In the genomic region with DNA sequence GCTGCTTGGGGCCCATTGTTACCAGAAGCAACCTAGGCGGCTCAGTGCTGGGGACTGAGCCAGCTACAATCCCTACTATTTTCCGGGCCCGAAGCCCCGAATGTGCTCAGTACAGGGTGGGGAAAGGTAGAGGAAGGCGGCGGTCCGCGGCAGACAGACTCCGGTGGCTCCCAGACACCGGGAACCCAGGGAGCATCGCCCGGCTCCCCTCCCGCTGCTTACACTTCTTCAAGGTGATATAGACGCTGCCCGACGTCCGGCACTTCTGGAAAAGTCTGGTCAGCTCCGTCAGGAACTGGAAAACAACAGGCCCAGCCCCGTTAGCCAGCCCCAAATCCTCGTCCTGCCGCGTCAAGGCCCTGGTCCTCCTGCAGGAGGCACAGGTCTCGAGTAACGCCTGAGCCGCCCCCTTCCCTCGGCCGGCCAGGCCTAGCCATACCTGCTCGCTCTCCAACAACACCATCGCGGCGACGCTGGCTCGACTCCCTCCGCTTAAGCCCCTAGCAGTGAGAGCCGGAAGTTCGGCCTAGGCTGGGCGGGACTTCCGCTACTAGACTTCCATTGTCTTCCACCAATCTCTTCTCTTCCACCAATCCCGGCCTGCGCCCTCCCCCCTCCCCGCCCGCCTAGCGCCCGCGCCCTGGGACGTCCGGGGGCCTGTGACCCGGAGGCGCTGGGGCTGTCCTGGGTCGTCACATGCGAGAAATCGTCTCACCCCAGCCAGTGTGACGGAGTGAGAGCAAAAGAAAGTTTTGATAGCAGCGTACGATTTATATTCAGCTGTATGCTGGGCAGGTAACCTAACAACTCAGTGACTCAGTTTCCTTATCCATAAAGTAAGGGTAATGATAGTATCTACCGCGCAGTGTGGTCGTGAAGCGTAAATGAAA, we compare ENCODE assay signal across 8 cellular contexts. TPM values are rescaled to one million over a fixed set of nuclear protein-coding genes. Genes with fewer than 3 reads are reported as not detected.
DNase-seq lines count a peak whose midpoint lies in the region; ATAC-seq, FAIRE-seq and TF ChIP-seq lines count a peak whose summit lies in the region.

A gene with protein sequence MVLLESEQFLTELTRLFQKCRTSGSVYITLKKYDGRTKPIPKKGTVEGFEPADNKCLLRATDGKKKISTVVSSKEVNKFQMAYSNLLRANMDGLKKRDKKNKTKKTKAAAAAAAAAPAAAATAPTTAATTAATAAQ (minus strand): TSS at position 528 of the 890 bp plus-strand sequence. CDS start 65 bp downstream, at position 463.

- peak within 1 kb of the TSS; percentile 92 for H4K91ac ChIP-seq in IMR-90 (ENCODE audit: insufficient read depth, low read depth, low read length)

- H2BK15ac ChIP-seq in IMR-90 (ENCODE audit: low read depth, low read length): peak within 1 kb of the TSS; percentile 5; the same call in 1 of the 3 replicates

- H3K23ac ChIP-seq in IMR-90 (ENCODE audit: low read depth, low read length): peak within 1 kb of the TSS; percentile 99

- WGBS in IMR-90 (ENCODE audit: extremely low coverage in 2 of 2, insufficient read length in 1 of 2), 2 experiments: 0% methylated on average over 17 of the region's 59 CpGs; no CpG with 5 or more reads in 1 of the 2 experiments

- H3K18ac ChIP-seq in IMR-90 (ENCODE audit: low read depth, low read length): peak within 1 kb of the TSS; percentile 96

- DNase-seq in DMS 273 treated with DMSO at 0.1 percent for 48 hours (lab: John Stamatoyannopoulos, UW) (peak; percentile 66), IMR-90 (peak; percentile 91), OCI-LY7 (ENCODE audit: low spot score) (peak; percentile 96), activated T-cell treated with anti-CD3 and anti-CD28 coated beads for 1 hour (ENCODE audit: low read depth) (peak; percentile 86), endothelial cell of umbilical vein (ENCODE audit: low read depth, low spot score) (peak; percentile 95), midbrain (lab: John Stamatoyannopoulos, UW) (peak; percentile 97)
- peak; percentile 93 for DNase-seq in stimulated activated CD8-positive, alpha-beta memory T cell treated with anti-CD3 and anti-CD28 coated beads, Interleukin-15, amount 100 ng/mL, for 48 hours (ENCODE audit: low read depth in 2 of 2)

- H3K4ac ChIP-seq in IMR-90 (ENCODE audit: low read depth, low read length): peak within 1 kb of the TSS; percentile 96

- TF ChIP-seq POLR2A in IMR-90 (IDR thresholded peaks at IDR 0.05; ENCODE audit: low read depth, low read length): peak; percentile 90
- peak; percentile 96 for TF ChIP-seq POLR2A in endothelial cell of umbilical vein (IDR thresholded peaks at IDR 0.05; ENCODE audit: low read depth, low read length)

- POLR2A ChIA-PET in IMR-90 (lab: Charles Lee; ENCODE audit: unreplicated experiment) (interaction anchor here (0.5 to 0.7 kb wide), 3 partner anchors 38 to 247 kb away, joined by 3 read pairs; no protein-coding TSS in a partner anchor), OCI-LY7 (lab: Charles Lee) (interaction anchor here (0.6 to 2.1 kb wide), 11 partner anchors 9 to 525 kb away, joined by 3 to 14 read pairs (median 4); no protein-coding TSS in a partner anchor), endothelial cell of umbilical vein (lab: Charles Lee) (no interaction called here)

- H3K14ac ChIP-seq in IMR-90 (replicated peaks; ENCODE audit: low read depth, low read length): peak within 1 kb of the TSS; percentile 99

- H4K5ac ChIP-seq in IMR-90 (ENCODE audit: low read depth, low read length): peak within 1 kb of the TSS; percentile 98

- H4K20me1 ChIP-seq in IMR-90 (ENCODE audit: insufficient read depth, low read length) (peaks cover 10% of the 10 kb centered on the region; the same call in 1 of the 2 replicates), OCI-LY7 (ENCODE audit: insufficient read depth, low read length) (peaks cover 4% of the 10 kb centered on the region; the same call in 1 of the 2 replicates), endothelial cell of umbilical vein (replicated peaks; ENCODE audit: control insufficient read depth, extremely low read depth, insufficient read depth, low read length) (no peaks in the 10 kb centered on the region)

- TF ChIP-seq CTCF in IMR-90 (conservative IDR thresholded peaks at IDR 0.05; ENCODE audit: low read depth, low read length): no peak
- TF ChIP-seq CTCF in OCI-LY7 (conservative IDR thresholded peaks at IDR 0.05; ENCODE audit: low read length): no peak
- TF ChIP-seq CTCF in endothelial cell of umbilical vein (IDR thresholded peaks at IDR 0.05; ENCODE audit: extremely low read depth in 1 of 2, insufficient read depth in 1 of 2, low read depth in 1 of 2, low read length in 2 of 2): no peak

- FAIRE-seq in endothelial cell of umbilical vein (lab: Jason Lieb, UNC): peak; percentile 96

- H4K8ac ChIP-seq in IMR-90 (ENCODE audit: low read depth in 2 of 2, low read length in 2 of 2): peak within 1 kb of the TSS; percentile 90 to 100

- H3K9ac ChIP-seq in IMR-90 (ENCODE audit: low read depth, low read length) (peak within 1 kb of the TSS; percentile 97), endothelial cell of umbilical vein (replicated peaks; ENCODE audit: extremely low read depth, insufficient read depth, low read length) (peak within 1 kb of the TSS; percentile 76)

- H3K36me3 ChIP-seq in IMR-90 (ENCODE audit: control insufficient read depth, insufficient read depth, low read length): peaks cover 21% of the 10 kb centered on the region
- H3K36me3 ChIP-seq in OCI-LY7 (ENCODE audit: insufficient read depth, low read length): peaks cover 40% of the 10 kb centered on the region
- H3K36me3 ChIP-seq in endothelial cell of umbilical vein (ENCODE audit: control insufficient read depth in 2 of 2, extremely low read depth in 1 of 2, insufficient read depth in 2 of 2, low read length in 2 of 2): peaks cover 2 to 20% of the 10 kb centered on the region in 2 experiments

- CTCF ChIA-PET in IMR-90 (lab: Yijun Ruan, JAX): interaction anchor here (0.6 to 0.9 kb wide), 3 partner anchors 9 to 179 kb away, joined by 3 read pairs; no protein-coding TSS in a partner anchor
- CTCF ChIA-PET in OCI-LY7 (lab: Charles Lee; ENCODE audit: unreplicated experiment): interaction anchor here (0.6 to 0.9 kb wide), 2 partner anchors 11 to 67 kb away, joined by 3 to 4 read pairs; no protein-coding TSS in a partner anchor
- CTCF ChIA-PET in endothelial cell of umbilical vein (lab: Charles Lee): interaction anchor here (0.6 to 8.3 kb wide), 8 partner anchors 8 to 282 kb away, joined by 3 to 62 read pairs (median 5); no protein-coding TSS in a partner anchor

- H3K4me3 ChIP-seq in IMR-90 (ENCODE audit: insufficient read depth, low read depth, low read length): peak within 1 kb of the TSS; percentile 83
- peak within 1 kb of the TSS; percentile 94 for H3K4me3 ChIP-seq in OCI-LY7 (ENCODE audit: low read depth, low read length, poor library complexity, severe bottlenecking)
- H3K4me3 ChIP-seq in endothelial cell of umbilical vein (replicated peaks in 1 of 3; ENCODE audit: insufficient read depth in 1 of 3, low read depth in 1 of 3, low read length in 3 of 3): peak within 1 kb of the TSS; percentile 60 to 86 (median 71)

- H2AK5ac ChIP-seq in IMR-90 (ENCODE audit: low read depth, low read length): peak within 1 kb of the TSS; percentile 73

- H2AFZ ChIP-seq in IMR-90 (replicated peaks; ENCODE audit: low read length, poor library complexity) (peak within 1 kb of the TSS; percentile 97), OCI-LY7 (ENCODE audit: low read length) (peak within 1 kb of the TSS; percentile 85), endothelial cell of umbilical vein (ENCODE audit: low read depth, low read length) (peak within 1 kb of the TSS; percentile 84)

- H3K4me1 ChIP-seq in IMR-90 (ENCODE audit: control insufficient read depth, insufficient read depth, low read length) (peaks cover 3% of the 10 kb centered on the region; the same call in 1 of the 2 replicates), OCI-LY7 (ENCODE audit: insufficient read depth, low read length, poor library complexity, severe bottlenecking) (peaks cover 25% of the 10 kb centered on the region), endothelial cell of umbilical vein (ENCODE audit: control insufficient read depth, extremely low read depth, insufficient read depth, low read length) (peaks cover 17% of the 10 kb centered on the region)

- H2BK20ac ChIP-seq in IMR-90 (ENCODE audit: low read depth, low read length): peak within 1 kb of the TSS; percentile 8; the same call in 1 of the 2 replicates

- peak within 1 kb of the TSS; percentile 96 for H2BK5ac ChIP-seq in IMR-90 (ENCODE audit: low read depth, low read length, poor library complexity, severe bottlenecking)

- H3K27me3 ChIP-seq in IMR-90 (ENCODE audit: control insufficient read depth, insufficient read depth, low read length) (no peaks in the 10 kb centered on the region), endothelial cell of umbilical vein (ENCODE audit: control insufficient read depth in 2 of 2, insufficient read depth in 2 of 2, low read length in 2 of 2) (no peaks in the 10 kb centered on the region)

- in situ Hi-C loops in IMR-90 (cut with MboI; ENCODE audit: low sequenced_read_pairs): no loop called here

- no peaks in the 10 kb centered on the region for H3K9me2 ChIP-seq in OCI-LY7 (ENCODE audit: insufficient read depth, low read length)

- dilution Hi-C loops in IMR-90 (cut with HindIII; ENCODE audit: low sequenced_read_pairs, unreplicated experiment): no loop called here
- dilution Hi-C loops in endothelial cell of umbilical vein (cut with MboI; ENCODE audit: extremely low pct_ligation_motif_present, low sequenced_read_pairs): no loop called here

- TF ChIP-seq RAD21 in IMR-90 (IDR thresholded peaks at IDR 0.05; ENCODE audit: low read length): no peak

- H2AK9ac ChIP-seq in IMR-90 (replicated peaks; ENCODE audit: low read depth, low read length, poor library complexity): peak within 1 kb of the TSS; percentile 89

- H3K9me1 ChIP-seq in IMR-90 (ENCODE audit: insufficient read depth, low read length): 0 out of 2 replicates have a peak, but pooled peaks cover 4% of the 10 kb centered on the region
- H3K9me1 ChIP-seq in endothelial cell of umbilical vein (replicated peaks; ENCODE audit: control insufficient read depth, extremely low read depth, insufficient read depth, low read length): no peaks in the 10 kb centered on the region

- no TSS peak for BruUV-seq in IMR-90 (replicated peaks; lab: Mats Ljungman, UMichigan)
- BruUV-seq in OCI-LY7 (replicated peaks; lab: Mats Ljungman, UMichigan): no TSS peak
- BruUV-seq in endothelial cell of umbilical vein (replicated peaks; lab: Mats Ljungman, UMichigan): no TSS peak

- H3K4me2 ChIP-seq in IMR-90 (ENCODE audit: low read depth, low read length) (peak within 1 kb of the TSS; percentile 99), OCI-LY7 (ENCODE audit: low read length) (peak within 1 kb of the TSS; percentile 94), endothelial cell of umbilical vein (ENCODE audit: insufficient read depth, low read length) (peak within 1 kb of the TSS; percentile 88)

- intact Hi-C loops in IMR-90 (cut with micrococcal nuclease) (loop anchor here (1.0 kb wide), 1 partner anchor 253 kb away; no protein-coding TSS in a partner anchor), OCI-LY7 (cut with micrococcal nuclease; ENCODE audit: unreplicated experiment) (loop anchor here (10.0 kb wide), 1 partner anchor 154 kb away; no protein-coding TSS in a partner anchor), endothelial cell of umbilical vein (cut with micrococcal nuclease) (loop anchor here (2.0 kb wide), 1 partner anchor 252 kb away; no protein-coding TSS in a partner anchor)

- H3K9me3 ChIP-seq in IMR-90 (ENCODE audit: control insufficient read depth, insufficient read depth, low read length) (no peaks in the 10 kb centered on the region), OCI-LY7 (ENCODE audit: low read length) (no peaks in the 10 kb centered on the region), endothelial cell of umbilical vein (replicated peaks; ENCODE audit: control insufficient read depth, insufficient read depth, low read length) (no peaks in the 10 kb centered on the region)

- peaks cover 17 to 45% of the 10 kb centered on the region in 2 experiments for H3K79me1 ChIP-seq in IMR-90 (ENCODE audit: low read depth in 1 of 2, low read length in 2 of 2)

- H3K79me2 ChIP-seq in OCI-LY7 (ENCODE audit: insufficient read depth, low read depth, low read length) (peaks cover 28% of the 10 kb centered on the region), endothelial cell of umbilical vein (ENCODE audit: control insufficient read depth, insufficient read depth, low read length) (peaks cover 22% of the 10 kb centered on the region)

- peak; percentile 91 for ATAC-seq in GM21529 (IDR thresholded peaks at IDR 0.05; ENCODE audit: unreplicated experiment)
- peak; percentile 95 for ATAC-seq in IMR-90 (ENCODE audit: low read depth)

- peak within 1 kb of the TSS; percentile 71 for H3K56ac ChIP-seq in IMR-90 (ENCODE audit: extremely low read depth, insufficient read depth, low read length)

- H3K27ac ChIP-seq in IMR-90 (ENCODE audit: insufficient read depth, low read length): peak within 1 kb of the TSS; percentile 98
- peak within 1 kb of the TSS; percentile 55 for H3K27ac ChIP-seq in OCI-LY7 (ENCODE audit: low read depth, low read length, poor library complexity, severe bottlenecking)
- peak within 1 kb of the TSS; percentile 78 for H3K27ac ChIP-seq in endothelial cell of umbilical vein (ENCODE audit: insufficient read depth, low read depth, low read length)

- H2BK120ac ChIP-seq in IMR-90 (ENCODE audit: low read depth, low read length): peak within 1 kb of the TSS; percentile 66

RNA-seq across cellular contexts. Expression of the gene that starts here (rescaled TPM):
- total RNA-seq in IMR-90 (2012; rRNA removed) (106 and 205 TPM in 2 replicates), OCI-LY7 (2022) (130 TPM in 2 replicates), endothelial cell of umbilical vein (220 and 260 TPM in 2 replicates)
- polyA plus RNA-seq in IMR-90 (2012; rRNA removed) (295 and 296 TPM in 2 replicates), endothelial cell of umbilical vein (304 and 330 TPM in 2 replicates)
- polyA plus RNA-seq in IMR-90 (2012; cell fraction: cytosol; rRNA removed): 198 and 487 TPM in 2 replicates
- polyA plus RNA-seq in IMR-90 (2012; cell fraction: nucleus; rRNA removed; ENCODE audit: low replicate concordance): 41.4 and 203 TPM in 2 replicates
- total RNA-seq in OCI-LY7 (2014; rRNA removed; shearing (Covaris generic)): 188 and 250 TPM in 2 replicates
- 356 and 439 TPM in 2 replicates for polyA plus RNA-seq in endothelial cell of umbilical vein (2011; cell fraction: cytosol; rRNA removed)
- 128 and 211 TPM in 2 replicates for polyA plus RNA-seq in endothelial cell of umbilical vein (2011; cell fraction: nucleus; rRNA removed)
- 324 and 416 TPM in 2 replicates for polyA plus RNA-seq in endothelial cell of umbilical vein (2012)
- polyA minus RNA-seq in endothelial cell of umbilical vein: 113 and 123 TPM in 2 replicates
- polyA minus RNA-seq in endothelial cell of umbilical vein (2011; cell fraction: cytosol; rRNA and poly(A)+ RNA removed): 72.4 TPM
- 57.2 and 58.1 TPM in 2 replicates for polyA minus RNA-seq in endothelial cell of umbilical vein (2011; cell fraction: nucleus; rRNA and poly(A)+ RNA removed)

Comparison
In these comparisons a context has a peak if more than half of its experiments do, and no peak if none do; other contexts are left out.
1. Peak in every context shown above with its lines: DNase-seq, ATAC-seq, H3K4me3 ChIP-seq and H3K27ac ChIP-seq.